Comparison of ENCODE assay signal across 9 cellular contexts in the genomic region with DNA sequence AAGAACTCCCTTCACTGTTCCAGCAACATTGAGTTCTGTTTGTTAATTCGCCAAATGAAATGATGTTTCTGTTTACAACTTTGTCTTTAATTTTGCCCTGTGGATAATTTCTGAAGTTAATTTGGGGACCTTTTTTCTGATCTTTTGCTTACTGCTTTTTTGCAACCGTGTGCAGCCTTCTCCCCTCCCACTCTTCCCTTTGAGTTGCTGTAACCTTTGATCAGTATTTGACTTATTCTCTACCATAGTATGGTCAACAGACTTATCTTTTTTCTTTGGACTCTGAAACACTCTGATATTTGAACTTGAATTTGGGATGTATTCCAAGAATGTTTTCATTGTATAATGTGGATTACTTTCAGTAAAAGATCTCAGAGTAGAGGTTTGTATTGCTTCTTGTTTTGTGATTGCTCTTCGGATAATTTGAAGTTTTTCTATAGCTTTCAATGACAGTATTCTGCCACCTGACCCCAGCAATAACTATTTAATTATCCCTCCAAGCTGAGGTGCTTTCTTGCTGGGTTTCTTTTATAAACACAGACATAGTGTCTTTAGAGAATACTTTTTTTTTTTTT. TPM values are rescaled to one million over a fixed set of nuclear protein-coding genes. Genes with fewer than 3 reads are reported as not detected.
A peak's percentile ranks its signal among the peaks of the same experiment; 100 is the strongest.
DNase-seq lines count a peak whose midpoint lies in the region; ATAC-seq and TF ChIP-seq lines count a peak whose summit lies in the region.
"Had no signal": no experiment of that assay in that cellular context is flagged by ENCODE, and none has a peak within 500 bp of the region (broad histone marks: within the 10 kb centered on the region; RNA-seq: fewer than 3 reads in every experiment).

No MANE protein-coding gene starts in this region.

- H3K27ac ChIP-seq in DOHH2 (ENCODE audit: low read depth, low read length), result no peak overlapping the region

- peak; percentile 42 for DNase-seq in OCI-M1 (lab: John Stamatoyannopoulos, UW)
- no peak for DNase-seq in epithelial cell of proximal tubule (ENCODE audit: low read depth)
- DNase-seq in progenitor cell of endocrine pancreas (ENCODE audit: low spot score, unreplicated experiment), result no peak
- no peak for DNase-seq in T-helper 9 cell

- peaks cover 53% of the 10 kb centered on the region for H3K36me3 ChIP-seq in DOHH2 (ENCODE audit: control insufficient read depth, low read length)

- peak overlapping the region; percentile 95 for H3K4me3 Mint-ChIP-seq in progenitor cell of endocrine pancreas (ENCODE audit: low read depth)

- no peaks in the 10 kb centered on the region for H3K9me3 Mint-ChIP-seq in progenitor cell of endocrine pancreas (ENCODE audit: low read depth)

- peak overlapping the region; percentile 95 for H3K4me3 ChIP-seq in DOHH2 (ENCODE audit: low read length)
- H3K4me3 ChIP-seq in epithelial cell of proximal tubule (ENCODE audit: low read depth, low read length), result peak overlapping the region; percentile 82

- H3K9me3 ChIP-seq in DOHH2 (ENCODE audit: control insufficient read depth, insufficient read depth, low read length), result no peaks in the 10 kb centered on the region

- peaks cover 13% of the 10 kb centered on the region for H3F3A ChIP-seq in DOHH2 (ENCODE audit: control insufficient read depth, insufficient read depth)

- H4K20me1 ChIP-seq in DOHH2 (ENCODE audit: control insufficient read depth, insufficient read depth, low read depth, low read length), result peaks cover 13% of the 10 kb centered on the region; the same call in 1 of the 2 replicates

- H3K79me2 ChIP-seq in DOHH2 (ENCODE audit: control insufficient read depth, low read length), result peaks cover 68% of the 10 kb centered on the region

- no peaks in the 10 kb centered on the region for H3K9me2 ChIP-seq in DOHH2 (replicated peaks; ENCODE audit: control insufficient read depth, low read length)

- H3K27me3 ChIP-seq in DOHH2 (ENCODE audit: control insufficient read depth, low read length), result no peaks in the 10 kb centered on the region

- TF ChIP-seq CTCF in DOHH2 (IDR thresholded peaks at IDR 0.05; ENCODE audit: low read depth, low read length, poor library complexity, severe bottlenecking), result no peak
- TF ChIP-seq CTCF in epithelial cell of proximal tubule (conservative IDR thresholded peaks at IDR 0.05; ENCODE audit: low read depth, low read length), result no peak
- no peak for TF ChIP-seq CTCF in progenitor cell of endocrine pancreas (IDR thresholded peaks at IDR 0.05; ENCODE audit: unreplicated experiment)

- no peaks in the 10 kb centered on the region for H3K27me3 Mint-ChIP-seq in progenitor cell of endocrine pancreas

- peaks cover 14% of the 10 kb centered on the region for H3K4me1 Mint-ChIP-seq in progenitor cell of endocrine pancreas (ENCODE audit: low read depth)

- H3K4me2 ChIP-seq in DOHH2 (ENCODE audit: low read length), result peak overlapping the region; percentile 100

- ATAC-seq in HG02763 (IDR thresholded peaks at IDR 0.05; ENCODE audit: unreplicated experiment), result no peak
- no peak for ATAC-seq in GM21360 (IDR thresholded peaks at IDR 0.05; ENCODE audit: unreplicated experiment)
- no peak for ATAC-seq in HG02938 (IDR thresholded peaks at IDR 0.05; ENCODE audit: unreplicated experiment)

- H3K27ac Mint-ChIP-seq in progenitor cell of endocrine pancreas, result peak overlapping the region; percentile 18

- peaks cover 17% of the 10 kb centered on the region for H3K36me3 Mint-ChIP-seq in progenitor cell of endocrine pancreas (ENCODE audit: insufficient read depth)

- peaks cover 33% of the 10 kb centered on the region for H3K4me1 ChIP-seq in DOHH2 (ENCODE audit: control insufficient read depth, low read length)

RNA-seq across cellular contexts. Expression of gene CRLS1, which starts 1.7 kb away (rescaled TPM):
- total RNA-seq in epithelial cell of proximal tubule (36.8 and 42.0 TPM in 2 replicates), progenitor cell of endocrine pancreas (44.8 TPM in 2 replicates)

RNA-seq across cellular contexts. Expression of gene LRRN4, which starts 46.2 kb away (rescaled TPM):
- 152 and 199 TPM in 2 replicates for total RNA-seq in epithelial cell of proximal tubule
- 5.6 and 7.7 TPM in 2 replicates for total RNA-seq in progenitor cell of endocrine pancreas
- total RNA-seq: T-helper 2 cell treated with Interferon-gamma antibody and Interleukin-4, amounts not matched to agents 100 ng/mL and 5 ng/mL, for 36 hours had no signal

RNA-seq across cellular contexts. Expression of gene MCM8, which starts 57.2 kb away (rescaled TPM):
- total RNA-seq in epithelial cell of proximal tubule, result 16.1 and 19.2 TPM in 2 replicates
- 18.5 and 18.6 TPM in 2 replicates for total RNA-seq in progenitor cell of endocrine pancreas

RNA-seq across cellular contexts. Expression of gene TRMT6, which starts 57.3 kb away (rescaled TPM):
- total RNA-seq in epithelial cell of proximal tubule (12.3 and 21.6 TPM in 2 replicates), progenitor cell of endocrine pancreas (15.8 and 16.1 TPM in 2 replicates)

Comparison
In these comparisons a context has a peak if more than half of its experiments do, and no peak if none do; other contexts are left out.
1. RNA of gene LRRN4, which starts 46.2 kb away (total RNA-seq): 152 to 199 TPM in epithelial cell of proximal tubule; 5.6 to 7.7 TPM in progenitor cell of endocrine pancreas; every median in the first group is over 10 times any median in the second.